ENCODE assay signal across 8 cellular contexts in genomic region chr17:42578282-42578869, GRCh38. TPM values are rescaled to one million over a fixed set of nuclear protein-coding genes. Genes with fewer than 3 reads are reported as not detected.
DNase-seq lines count a peak whose midpoint lies in the region; ATAC-seq and TF ChIP-seq lines count a peak whose summit lies in the region.

No MANE protein-coding gene starts in this region.

- DNase-seq in AG09309 (ENCODE audit: low read depth) (no peak), NCI-H510A (lab: John Stamatoyannopoulos, UW) (peak; percentile 66), dermis microvascular lymphatic vessel endothelial cell (ENCODE audit: low read depth in 2 of 2) (peak; percentile 57 to 78), left lobe of liver (ENCODE audit: low spot score) (peak; percentile 65)
- peak; percentile 61 to 72 for DNase-seq in activated CD4-positive, alpha-beta T cell treated with anti-CD3 and anti-CD28 coated beads for 4 hours
- DNase-seq in stimulated activated CD4-positive, alpha-beta T cell treated with anti-CD3 and anti-CD28 coated beads, Interleukin-4, amount 100 ng/mL, for 1 hour = peak; percentile 78

- ATAC-seq in GM19023 (IDR thresholded peaks at IDR 0.05; ENCODE audit: unreplicated experiment) = peak; percentile 56
- peak; percentile 49 for ATAC-seq in HG03442 (IDR thresholded peaks at IDR 0.05; ENCODE audit: unreplicated experiment)
- peak; percentile 69 for ATAC-seq in left lobe of liver

- TF ChIP-seq CTCF in AG09309 (IDR thresholded peaks at IDR 0.05; ENCODE audit: control insufficient read depth, insufficient read depth, low read depth, low read length, missing control alignments) = peak; percentile 80

- peak overlapping the region; percentile 70 for H3K4me3 ChIP-seq in AG09309 (ENCODE audit: control insufficient read depth, low read depth, low read length)

RNA-seq across cellular contexts. Expression of gene PSMC3IP, which starts 0.8 kb away (rescaled TPM):
- total RNA-seq in dermis microvascular lymphatic vessel endothelial cell = 2.3 and 2.8 TPM in 2 replicates
- 0.65 TPM for total RNA-seq in left lobe of liver

RNA-seq across cellular contexts. Expression of gene MLX, which starts 11.5 kb away (rescaled TPM):
- total RNA-seq in dermis microvascular lymphatic vessel endothelial cell (25.4 and 34.6 TPM in 2 replicates), left lobe of liver (38.7 TPM)

RNA-seq across cellular contexts. Expression of gene COASY, which starts 16.4 kb away (rescaled TPM):
- total RNA-seq in dermis microvascular lymphatic vessel endothelial cell = 9.1 and 12.8 TPM in 2 replicates
- total RNA-seq in left lobe of liver = 78.8 TPM

RNA-seq across cellular contexts. Expression of gene HSD17B1, which starts 25.7 kb away (rescaled TPM):
- total RNA-seq in dermis microvascular lymphatic vessel endothelial cell (0.38 and 0.39 TPM in 2 replicates), left lobe of liver (1.3 TPM)

RNA-seq across cellular contexts. Expression of gene RETREG3, which starts 30.8 kb away (rescaled TPM):
- 60.7 and 79.3 TPM in 2 replicates for total RNA-seq in dermis microvascular lymphatic vessel endothelial cell
- 56.3 TPM for total RNA-seq in left lobe of liver
